ENCODE assay signal across 3 cellular contexts in genomic region chr19:33201886-33202545, GRCh38.
TF ChIP-seq lines count a peak whose summit lies in the region.

No MANE protein-coding gene starts in this region.

TF ChIP-seq in SK-N-SH, 30 proteins besides CTCF, POLR2A, EP300 and RAD21:
- no peak for TF ChIP-seq SMC3 (IDR thresholded peaks at IDR 0.05; ENCODE audit: low read depth, low read length)
- TF ChIP-seq NFIC (IDR thresholded peaks at IDR 0.05; ENCODE audit: borderline replicate concordance) = no peak
- TF ChIP-seq YY1 (IDR thresholded peaks at IDR 0.05; ENCODE audit: low read depth) = no peak
- TF ChIP-seq ZBTB33 (IDR thresholded peaks at IDR 0.05; ENCODE audit: borderline replicate concordance, low read depth) = no peak
- no peak for TF ChIP-seq MEF2A (IDR thresholded peaks at IDR 0.05; ENCODE audit: borderline replicate concordance, low read depth)
- TF ChIP-seq USF2 (IDR thresholded peaks at IDR 0.05; ENCODE audit: borderline replicate concordance, low read depth, low read length) = no peak

TF ChIP-seq in SK-N-SH treated with all-trans-retinoic acid at 6 μM for 48 hours, 23 proteins besides CTCF, POLR2A, EP300 and RAD21:
- TF ChIP-seq PPARA (CRISPR knock-in tag; IDR thresholded peaks at IDR 0.05; ENCODE audit: borderline replicate concordance) (no peak), ZNF565 (CRISPR knock-in tag; conservative IDR thresholded peaks at IDR 0.05; ENCODE audit: low read depth) (no peak), OSR1 (CRISPR knock-in tag; IDR thresholded peaks at IDR 0.05) (no peak)
TF ChIP-seq in SK-N-SH treated with all-trans-retinoic acid at 6 μM for 48 hours: peak in this region for 0.

TF ChIP-seq in K562, 482 proteins besides CTCF, POLR2A, EP300 and RAD21:
- TF ChIP-seq THAP7 (CRISPR knock-in tag; IDR thresholded peaks at IDR 0.05) = no peak
- TF ChIP-seq TBL1XR1 (IDR thresholded peaks at IDR 0.05; ENCODE audit: low read length in 2 of 2) = no peak
- peak; percentile 72; the same call in 1 of the 2 replicates for TF ChIP-seq ZKSCAN8 (CRISPR knock-in tag; IDR thresholded peaks at IDR 0.05)
- peak; percentile 24 for TF ChIP-seq ZFP36 (IDR thresholded peaks at IDR 0.05; ENCODE audit: low read depth, low read length, partially characterized antibody)
